Comparison of ENCODE assay signal across 14 cellular contexts in the genomic region with DNA sequence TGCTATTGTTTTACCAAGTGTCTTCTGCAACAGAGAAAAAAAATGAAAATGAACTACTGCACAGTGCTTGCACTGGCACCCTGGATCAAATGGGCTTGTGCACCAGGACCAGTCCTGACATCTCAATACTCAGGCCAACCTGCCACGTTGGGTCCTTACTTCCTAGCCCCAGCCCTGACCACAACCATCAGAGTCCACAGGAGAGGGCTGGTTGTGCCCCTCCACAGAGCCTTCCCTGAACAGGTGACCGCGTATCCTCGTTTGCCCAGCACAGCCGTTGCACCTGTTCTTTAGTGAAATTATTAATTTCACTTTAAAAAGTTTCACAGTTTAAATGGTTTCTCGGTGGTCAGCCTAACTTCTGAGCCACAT.
DNase-seq lines count a peak whose midpoint lies in the region; ATAC-seq and TF ChIP-seq lines count a peak whose summit lies in the region.
"Had no signal": no experiment of that assay in that cellular context is flagged by ENCODE, and none has a peak within 500 bp of the region (broad histone marks: within the 10 kb centered on the region; RNA-seq: fewer than 3 reads in every experiment).

No MANE protein-coding gene starts in this region.

- H3K9me3 ChIP-seq in OCI-LY3 (ENCODE audit: insufficient read depth, low read length), result no peaks in the 10 kb centered on the region
- H3K9me3 ChIP-seq in spleen, result no peaks in the 10 kb centered on the region
- no peaks in the 10 kb centered on the region for H3K9me3 ChIP-seq in transverse colon

- CTCF ChIA-PET in activated CD8-positive, alpha-beta T cell treated with anti-CD3 and anti-CD28 coated beads, Interleukin-2, amount 10 ng/mL, durations not matched to agents 7 days and 5 days (lab: Charles Lee), result no interaction called here
- CTCF ChIA-PET in activated CD8-positive, alpha-beta T cell treated with anti-CD3 and anti-CD28 coated beads for 36 hours (lab: Charles Lee), result no interaction called here

- peak overlapping the region; percentile 69 for H3K27ac ChIP-seq in OCI-LY3 (ENCODE audit: low read length)
- no peak overlapping the region for H3K27ac ChIP-seq in spleen
- H3K27ac ChIP-seq in transverse colon, result no peak overlapping the region

- H3K27ac Mint-ChIP-seq in activated CD8-positive, alpha-beta T cell treated with anti-CD3 and anti-CD28 coated beads, Interleukin-2, amount 10 ng/mL, durations not matched to agents 7 days and 5 days, result no peak overlapping the region
- no peak overlapping the region for H3K27ac Mint-ChIP-seq in activated CD8-positive, alpha-beta T cell treated with anti-CD3 and anti-CD28 coated beads for 36 hours
- no peak overlapping the region for H3K27ac Mint-ChIP-seq in glutamatergic neuron (ENCODE audit: unreplicated experiment)
- H3K27ac Mint-ChIP-seq: HFFc6 had no signal

- TF ChIP-seq POLR2A in spleen (IDR thresholded peaks at IDR 0.05) (no peak), transverse colon (IDR thresholded peaks at IDR 0.05) (no peak)

- POLR2A ChIA-PET in activated CD8-positive, alpha-beta T cell treated with anti-CD3 and anti-CD28 coated beads, Interleukin-2, amount 10 ng/mL, durations not matched to agents 7 days and 5 days (lab: Charles Lee), result no interaction called here
- POLR2A ChIA-PET in activated CD8-positive, alpha-beta T cell treated with anti-CD3 and anti-CD28 coated beads for 36 hours (lab: Charles Lee), result no interaction called here

- H3K4me1 ChIP-seq in OCI-LY3 (ENCODE audit: low read length) (peaks cover 45% of the 10 kb centered on the region), spleen (no peaks in the 10 kb centered on the region), transverse colon (no peaks in the 10 kb centered on the region)

- H3K4me1 Mint-ChIP-seq in activated CD8-positive, alpha-beta T cell treated with anti-CD3 and anti-CD28 coated beads, Interleukin-2, amount 10 ng/mL, durations not matched to agents 7 days and 5 days (ENCODE audit: low read depth), result no peaks in the 10 kb centered on the region
- no peaks in the 10 kb centered on the region for H3K4me1 Mint-ChIP-seq in activated CD8-positive, alpha-beta T cell treated with anti-CD3 and anti-CD28 coated beads for 36 hours (ENCODE audit: low read depth)
- H3K4me1 Mint-ChIP-seq in glutamatergic neuron (ENCODE audit: low read depth, unreplicated experiment), result no peaks in the 10 kb centered on the region

- no peaks in the 10 kb centered on the region for H3K36me3 Mint-ChIP-seq in activated CD8-positive, alpha-beta T cell treated with anti-CD3 and anti-CD28 coated beads, Interleukin-2, amount 10 ng/mL, durations not matched to agents 7 days and 5 days (ENCODE audit: low read depth)
- no peaks in the 10 kb centered on the region for H3K36me3 Mint-ChIP-seq in activated CD8-positive, alpha-beta T cell treated with anti-CD3 and anti-CD28 coated beads for 36 hours (ENCODE audit: low read depth)
- no peaks in the 10 kb centered on the region for H3K36me3 Mint-ChIP-seq in glutamatergic neuron (ENCODE audit: unreplicated experiment)

- no peaks in the 10 kb centered on the region for H3K27me3 Mint-ChIP-seq in activated CD8-positive, alpha-beta T cell treated with anti-CD3 and anti-CD28 coated beads, Interleukin-2, amount 10 ng/mL, durations not matched to agents 7 days and 5 days (ENCODE audit: low read depth)
- H3K27me3 Mint-ChIP-seq in activated CD8-positive, alpha-beta T cell treated with anti-CD3 and anti-CD28 coated beads for 36 hours, result no peaks in the 10 kb centered on the region
- peaks cover 8% of the 10 kb centered on the region for H3K27me3 Mint-ChIP-seq in glutamatergic neuron (ENCODE audit: unreplicated experiment)

- intact Hi-C loops in activated CD8-positive, alpha-beta T cell treated with anti-CD3 and anti-CD28 coated beads for 36 hours (cut with micrococcal nuclease), result no loop called here
- intact Hi-C loops in spleen (cut with DNase I; ENCODE audit: low total_unique reads) (no loop called here), transverse colon (cut with DNase I; ENCODE audit: low total_unique reads) (no loop called here)

- in situ Hi-C loops in transverse colon (cut with MboI; ENCODE audit: low pct_ligation_motif_present in 1 of 4, low pct_unique_long_range_greater_than_20kb in 1 of 4, low sequenced_read_pairs in 3 of 4), result no loop called here

- no peaks in the 10 kb centered on the region for H4K20me1 ChIP-seq in OCI-LY3 (ENCODE audit: insufficient read depth, low read length)

- H3K4me2 ChIP-seq in OCI-LY3 (ENCODE audit: low read length), result peak overlapping the region; percentile 54

- peak; percentile 10 for DNase-seq in activated CD8-positive, alpha-beta T cell treated with anti-CD3 and anti-CD28 coated beads, Interleukin-2, amount 10 ng/mL, durations not matched to agents 7 days and 5 days
- DNase-seq in activated CD8-positive, alpha-beta T cell treated with anti-CD3 and anti-CD28 coated beads for 36 hours, result no peak
- DNase-seq in glutamatergic neuron, result peak; percentile 11
- peak; percentile 54 for DNase-seq in spleen
- no peak for DNase-seq in GM19240 (ENCODE audit: insufficient read length, low spot score)
- no peak for DNase-seq in transverse colon
- DNase-seq: EL, GF-D8, HFFc6, KG1, NCI-H187 treated with DMSO at 0.1 percent for 48 hours had no signal

- no peaks in the 10 kb centered on the region for H3K79me2 ChIP-seq in OCI-LY3 (ENCODE audit: low read length)

- no peaks in the 10 kb centered on the region for H3K27me3 ChIP-seq in OCI-LY3 (ENCODE audit: low read depth, low read length)
- peaks cover 0 to 9% (median 0%) of the 10 kb centered on the region in 7 donors for H3K27me3 ChIP-seq in spleen (replicated peaks in 1 of 7)
- no peaks in the 10 kb centered on the region for H3K27me3 ChIP-seq in transverse colon

- no peak for ATAC-seq in activated CD8-positive, alpha-beta T cell treated with anti-CD3 and anti-CD28 coated beads, Interleukin-2, amount 10 ng/mL, durations not matched to agents 7 days and 5 days
- no peak for ATAC-seq in activated CD8-positive, alpha-beta T cell treated with anti-CD3 and anti-CD28 coated beads for 36 hours
- ATAC-seq in HG02885 (IDR thresholded peaks at IDR 0.05; ENCODE audit: poor library complexity, unreplicated experiment), result no peak
- ATAC-seq: Panc1 had no signal

- no peaks in the 10 kb centered on the region for H3K9me3 Mint-ChIP-seq in activated CD8-positive, alpha-beta T cell treated with anti-CD3 and anti-CD28 coated beads, Interleukin-2, amount 10 ng/mL, durations not matched to agents 7 days and 5 days (ENCODE audit: insufficient read depth)
- no peaks in the 10 kb centered on the region for H3K9me3 Mint-ChIP-seq in activated CD8-positive, alpha-beta T cell treated with anti-CD3 and anti-CD28 coated beads for 36 hours
- H3K9me3 Mint-ChIP-seq in glutamatergic neuron (ENCODE audit: unreplicated experiment), result peaks cover 6% of the 10 kb centered on the region

- TF ChIP-seq CTCF in activated CD8-positive, alpha-beta T cell treated with anti-CD3 and anti-CD28 coated beads for 36 hours (IDR thresholded peaks at IDR 0.05), result no peak
- TF ChIP-seq CTCF in OCI-LY3 (IDR thresholded peaks at IDR 0.05; ENCODE audit: low read depth, low read length), result no peak
- no peak for TF ChIP-seq CTCF in glutamatergic neuron (IDR thresholded peaks at IDR 0.05; ENCODE audit: partially characterized antibody, unreplicated experiment)
- TF ChIP-seq CTCF in spleen (IDR thresholded peaks at IDR 0.05 in 8 of 11, conservative IDR thresholded peaks at IDR 0.05 in 3 of 11), result no peak
- no peak for TF ChIP-seq CTCF in transverse colon (IDR thresholded peaks at IDR 0.05)

- H3K36me3 ChIP-seq in OCI-LY3 (replicated peaks; ENCODE audit: low read depth, low read length) (no peaks in the 10 kb centered on the region), spleen (no peaks in the 10 kb centered on the region), transverse colon (no peaks in the 10 kb centered on the region)

- TF ChIP-seq EP300 in transverse colon (IDR thresholded peaks at IDR 0.05; ENCODE audit: low read depth), result no peak

- H3K4me3 Mint-ChIP-seq in activated CD8-positive, alpha-beta T cell treated with anti-CD3 and anti-CD28 coated beads, Interleukin-2, amount 10 ng/mL, durations not matched to agents 7 days and 5 days, result no peak overlapping the region
- H3K4me3 Mint-ChIP-seq in activated CD8-positive, alpha-beta T cell treated with anti-CD3 and anti-CD28 coated beads for 36 hours, result no peak overlapping the region
- no peak overlapping the region for H3K4me3 Mint-ChIP-seq in glutamatergic neuron (ENCODE audit: unreplicated experiment)
- H3K4me3 Mint-ChIP-seq: HFFc6 had no signal

- 67 to 79% (median 71%) methylated on average over 6 of the region's 6 CpGs for WGBS in spleen, 5 donors
- 42 to 76% methylated on average over 3 to 6 of the region's 6 CpGs for WGBS in transverse colon (ENCODE audit: low coverage in 1 of 2), 2 donors

- peak overlapping the region; percentile 32; the same call in 1 of the 2 replicates for H3K4me3 ChIP-seq in OCI-LY3 (ENCODE audit: low read length)
- H3K4me3 ChIP-seq in spleen, result no peak overlapping the region
- no peak overlapping the region for H3K4me3 ChIP-seq in transverse colon

- H2AFZ ChIP-seq in OCI-LY3 (ENCODE audit: low read depth, low read length), result no peak overlapping the region

- no peak overlapping the region for H3K9ac ChIP-seq in OCI-LY3 (ENCODE audit: low read length)

Comparison
In these comparisons a context has a peak if more than half of its experiments do, and no peak if none do; other contexts are left out.
1. DNase-seq: peak in activated CD8-positive, alpha-beta T cell treated with anti-CD3 and anti-CD28 coated beads, Interleukin-2, amount 10 ng/mL, durations not matched to agents 7 days and 5 days (single experiment), glutamatergic neuron (single experiment) and spleen (single experiment); none in activated CD8-positive, alpha-beta T cell treated with anti-CD3 and anti-CD28 coated beads for 36 hours (single experiment), GM19240 (single experiment) and transverse colon (single experiment).